8 cellular contexts compared by ENCODE assay signal in the genomic region with DNA sequence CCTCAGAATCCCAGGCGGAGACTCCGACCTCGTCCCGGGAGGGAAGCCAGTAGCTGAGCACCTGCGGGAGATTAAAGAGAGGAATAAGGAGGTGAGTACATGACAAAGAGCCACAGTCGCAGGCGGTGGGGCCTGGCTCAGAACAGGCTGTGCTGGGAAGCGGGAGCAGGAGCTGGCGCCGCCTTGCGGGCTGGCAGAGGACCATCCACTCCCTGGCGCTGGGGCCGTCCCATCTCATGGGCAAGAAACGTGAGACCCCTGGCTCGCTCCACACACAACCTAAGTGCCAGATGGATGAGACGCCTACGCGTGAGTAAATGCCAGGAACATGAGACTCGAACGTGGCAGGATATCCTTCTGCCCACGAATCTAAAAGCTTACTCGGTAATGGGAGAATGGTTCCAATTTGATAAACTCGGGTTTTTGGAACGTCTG. TPM values are rescaled to one million over a fixed set of nuclear protein-coding genes. Genes with fewer than 3 reads are reported as not detected.
DNase-seq lines count a peak whose midpoint lies in the region; ATAC-seq, FAIRE-seq and TF ChIP-seq lines count a peak whose summit lies in the region.

No MANE protein-coding gene starts in this region.

- intact Hi-C loops in mammary epithelial cell (cut with micrococcal nuclease): loop anchor here (1.0 to 5.0 kb wide), 2 partner anchors 121 to 269 kb away; no protein-coding TSS in a partner anchor

- peak; percentile 97 for DNase-seq in G401 (ENCODE audit: low spot score)
- DNase-seq in NCI-H2171 (lab: John Stamatoyannopoulos, UW): peak; percentile 80
- peak; percentile 72 for DNase-seq in mammary epithelial cell
- DNase-seq in iPS-NIHi7 (ENCODE audit: extremely low spot score): peak; percentile 90
- peak; percentile 93 for DNase-seq in small intestine
- no peak for DNase-seq in activated gamma-delta T cell (lab: John Stamatoyannopoulos, UW)

- H3K9me3 ChIP-seq in mammary epithelial cell (replicated peaks; ENCODE audit: insufficient read depth, low read length) (no peaks in the 10 kb centered on the region), small intestine (ENCODE audit: control insufficient read depth, low read depth) (no peaks in the 10 kb centered on the region)

- no peak overlapping the region for H2AFZ ChIP-seq in mammary epithelial cell (ENCODE audit: low read depth, low read length)

- no TSS peak for BruUV-seq in mammary epithelial cell (replicated peaks; lab: Mats Ljungman, UMichigan)

- WGBS in mammary epithelial cell (ENCODE audit: low coverage, missing lambda C conversion rate): 13% methylated on average over 14 of the region's 24 CpGs
- 7 to 26% (median 20%) methylated on average over 24 of the region's 24 CpGs for WGBS in small intestine, 3 donors

- H3K4me3 ChIP-seq in mammary epithelial cell (replicated peaks in 1 of 3; ENCODE audit: insufficient read depth in 1 of 3, low read depth in 2 of 3, low read length in 3 of 3): no peak overlapping the region
- H3K4me3 ChIP-seq in small intestine (ENCODE audit: low read depth in 1 of 2, low read length in 2 of 2): no peak overlapping the region

- H4K20me1 ChIP-seq in mammary epithelial cell (ENCODE audit: insufficient read depth, low read length): no peaks in the 10 kb centered on the region

- ATAC-seq in HG03521 (IDR thresholded peaks at IDR 0.05; ENCODE audit: unreplicated experiment) (no peak), HG02973 (IDR thresholded peaks at IDR 0.05; ENCODE audit: unreplicated experiment) (no peak)

- in situ Hi-C loops in G401 (cut with HindIII; ENCODE audit: low sequenced_read_pairs): no loop called here
- in situ Hi-C loops in mammary epithelial cell (cut with MboI; ENCODE audit: low sequenced_read_pairs in 2 of 2): no loop called here

- no peak overlapping the region for H3K27ac ChIP-seq in mammary epithelial cell (ENCODE audit: insufficient read depth, low read depth, low read length)
- peak overlapping the region in 1 of 2 donors; percentile 3 for H3K27ac ChIP-seq in small intestine (ENCODE audit: low read depth in 1 of 2, low read length in 1 of 2)

- H3K4me2 ChIP-seq in mammary epithelial cell (ENCODE audit: insufficient read depth, low read depth, low read length): no peak overlapping the region

- peak; percentile 69 to 81 for TF ChIP-seq CTCF in mammary epithelial cell (conservative IDR thresholded peaks at IDR 0.05 in 1 of 2, IDR thresholded peaks at IDR 0.05 in 1 of 2; ENCODE audit: extremely low read depth in 1 of 2, insufficient read depth in 1 of 2, low read depth in 1 of 2, low read length in 2 of 2)

- H3K36me3 ChIP-seq in mammary epithelial cell (ENCODE audit: insufficient read depth, low read length): no peaks in the 10 kb centered on the region
- H3K36me3 ChIP-seq in small intestine (ENCODE audit: control insufficient read depth in 2 of 2, insufficient read depth in 2 of 2, low read length in 2 of 2): no peaks in the 10 kb centered on the region

- dilution Hi-C loops in mammary epithelial cell (cut with HindIII; ENCODE audit: low sequenced_read_pairs): no loop called here

- H3K9ac ChIP-seq in mammary epithelial cell (ENCODE audit: insufficient read depth, low read length): no peak overlapping the region

- peaks cover 19% of the 10 kb centered on the region for H3K79me2 ChIP-seq in mammary epithelial cell (ENCODE audit: insufficient read depth, low read length)

- no peak for FAIRE-seq in small intestine (lab: Jason Lieb, UNC)

- CTCF ChIA-PET in mammary epithelial cell (lab: Charles Lee; ENCODE audit: low non-redundant PET): interaction anchor here (0.8 kb wide), 1 partner anchor 13 kb away, joined by 3 read pairs; no protein-coding TSS in a partner anchor

- no peaks in the 10 kb centered on the region for H3K27me3 ChIP-seq in mammary epithelial cell (ENCODE audit: insufficient read depth, low read length)
- H3K27me3 ChIP-seq in small intestine (ENCODE audit: control insufficient read depth in 2 of 2, insufficient read depth in 2 of 2, low read length in 2 of 2): no peaks in the 10 kb centered on the region

- H3K4me1 ChIP-seq in mammary epithelial cell (ENCODE audit: insufficient read depth, low read length) (peaks cover 32% of the 10 kb centered on the region), small intestine (ENCODE audit: control insufficient read depth in 2 of 2, insufficient read depth in 1 of 2, low read depth in 1 of 2, low read length in 1 of 2) (no peaks in the 10 kb centered on the region)

RNA-seq across cellular contexts. Expression of a gene that starts 6.3 kb away (rescaled TPM):
- total RNA-seq in G401 (2014; rRNA removed; shearing (Covaris generic)): 0.74 and 0.95 TPM in 2 replicates
- total RNA-seq in mammary epithelial cell: not detected
- polyA plus RNA-seq in mammary epithelial cell (not detected), small intestine (1 to 10 TPM in 1 of 3 donors, not detected in 2; 3.3 TPM)
- not detected for polyA minus RNA-seq in mammary epithelial cell

RNA-seq across cellular contexts. Expression of a gene that starts 6.3 kb away (rescaled TPM):
- total RNA-seq in G401 (2014; rRNA removed; shearing (Covaris generic)): 56.6 and 63.4 TPM in 2 replicates
- 10 to 100 TPM; 47.0 to 78.2 TPM for total RNA-seq in mammary epithelial cell
- 29.6 TPM for polyA plus RNA-seq in mammary epithelial cell
- polyA minus RNA-seq in mammary epithelial cell: 39.8 TPM
- polyA plus RNA-seq in small intestine: 10 to 100 TPM; 12.2 to 46.0 (median 13.6) TPM

RNA-seq across cellular contexts. Expression of a gene that starts 14.5 kb away (rescaled TPM):
- 48.2 and 76.5 TPM in 2 replicates for total RNA-seq in G401 (2014; rRNA removed; shearing (Covaris generic))
- total RNA-seq in mammary epithelial cell: 10 to 100 TPM in 1 of 2 donors, 1 to 10 TPM in 1; 7.3 to 29.5 TPM
- polyA plus RNA-seq in mammary epithelial cell (19.4 TPM), small intestine (10 to 100 TPM; 10.5 to 21.9 (median 10.5) TPM)
- 11.3 TPM for polyA minus RNA-seq in mammary epithelial cell

RNA-seq across cellular contexts. Expression of a gene that starts 21.4 kb away (rescaled TPM):
- 25.5 and 29.5 TPM in 2 replicates for total RNA-seq in G401 (2014; rRNA removed; shearing (Covaris generic))
- 10 to 100 TPM in 1 of 2 donors, 1 to 10 TPM in 1; 4.5 to 19.2 TPM for total RNA-seq in mammary epithelial cell
- polyA plus RNA-seq in mammary epithelial cell (9.3 TPM), small intestine (10 to 100 TPM; 20.7 to 47.0 (median 36.5) TPM)
- 1.8 TPM for polyA minus RNA-seq in mammary epithelial cell

RNA-seq across cellular contexts. Expression of a gene that starts 26.2 kb away (rescaled TPM):
- 411 and 422 TPM in 2 replicates for total RNA-seq in G401 (2014; rRNA removed; shearing (Covaris generic))
- total RNA-seq in mammary epithelial cell: 1,000 to 10,000 TPM in 1 of 2 donors, 100 to 1,000 TPM in 1; 135 to 1,487 TPM
- polyA plus RNA-seq in mammary epithelial cell (1,296 TPM), small intestine (1,000 to 10,000 TPM; 1,144 to 2,714 (median 1,384) TPM)
- polyA minus RNA-seq in mammary epithelial cell: 737 TPM
